Comparison of ENCODE assay signal across 20 cellular contexts in genomic region chr6:17220511-17220910, GRCh38.
"Had no signal": no experiment of that assay in that cellular context is flagged by ENCODE, and none has a peak within 500 bp of the region (broad histone marks: within the 10 kb centered on the region; RNA-seq: fewer than 3 reads in every experiment).

No MANE protein-coding gene starts in this region.

- ATAC-seq: HepG2 had no signal

- H3K4me2 ChIP-seq: KMS-11, SK-N-SH had no signal

- H3K9ac ChIP-seq: KMS-11, SK-N-SH had no signal

- H3K9me3 ChIP-seq: SK-N-SH had no signal

- DNase-seq: IMR-90, Kasumi-1, MM.1S, NCI-H1092 treated with DMSO at 0.1 percent for 48 hours, NCI-H1417, NCI-H1436 treated with DMSO at 0.1 percent for 48 hours, NCI-H1694, NCI-H1930, NCI-H2081, NCI-H2107, NCI-H2227 treated with DMSO at 0.1 percent for 48 hours, NCI-H524, NCI-H526 treated with DMSO at 0.1 percent for 48 hours, NCI-H748 treated with DMSO at 0.1 percent for 48 hours, RPMI8226, SHP77, SK-N-SH, SW 1271 had no signal

- H3K27ac ChIP-seq: KMS-11 had no signal
